15 cellular contexts compared by ENCODE assay signal in genomic region chr13:75871059-75871458, GRCh38.
DNase-seq lines count a peak whose midpoint lies in the region; ATAC-seq, FAIRE-seq and TF ChIP-seq lines count a peak whose summit lies in the region.
"Had no signal": no experiment of that assay in that cellular context is flagged by ENCODE, and none has a peak within 500 bp of the region (broad histone marks: within the 10 kb centered on the region; RNA-seq: fewer than 3 reads in every experiment).

No MANE protein-coding gene starts in this region.

- no peaks in the 10 kb centered on the region for H3K27me3 Mint-ChIP-seq in GM23338 (ENCODE audit: insufficient read depth, low read depth, poor library complexity)

- H3K9me3 ChIP-seq in A549 (no peaks in the 10 kb centered on the region), lower lobe of right lung (no peaks in the 10 kb centered on the region)
- H3K9me3 ChIP-seq: BLaER1 treated with 17β-estradiol and CSF1 and Interleukin-3, amounts not matched to agents 10 nM and 100 nM had no signal

- H4K20me1 ChIP-seq in GM23338 (replicated peaks; ENCODE audit: insufficient read depth) = no peaks in the 10 kb centered on the region
- H4K20me1 ChIP-seq: BLaER1 treated with 17β-estradiol and CSF1 and Interleukin-3, amounts not matched to agents 10 nM and 100 nM had no signal

- H3K36me3 ChIP-seq in GM23338 (ENCODE audit: insufficient read depth) (no peaks in the 10 kb centered on the region), brain microvascular endothelial cell (replicated peaks) (no peaks in the 10 kb centered on the region), lower lobe of right lung (no peaks in the 10 kb centered on the region)
- H3K36me3 ChIP-seq: BLaER1 treated with 17β-estradiol and CSF1 and Interleukin-3, amounts not matched to agents 10 nM and 100 nM had no signal

- H2AFZ ChIP-seq in GM23338 = peak overlapping the region; percentile 92

- peak overlapping the region in 1 of 2 experiments; percentile 80; a peak in 2 of 6 replicates for H3K27ac ChIP-seq in A549
- no peak overlapping the region for H3K27ac ChIP-seq in GM23338 (ENCODE audit: low read depth)
- H3K27ac ChIP-seq in brain microvascular endothelial cell = no peak overlapping the region
- H3K27ac ChIP-seq in lower lobe of right lung = no peak overlapping the region
- H3K27ac ChIP-seq: BLaER1 treated with 17β-estradiol and CSF1 and Interleukin-3, amounts not matched to agents 10 nM and 100 nM; SK-N-MC had no signal

- CTCF ChIA-PET in A549 (lab: Yijun Ruan, JAX) = interaction anchor here (0.7 to 4.6 kb wide), 20 partner anchors 10 to 1079 kb away, joined by 3 to 42 read pairs (median 5); no protein-coding TSS in a partner anchor

- intact Hi-C loops in lower lobe of right lung (cut with DNase I) = loop anchor here (5.0 to 10.0 kb wide), 2 partner anchors 601 to 1034 kb away; no protein-coding TSS in a partner anchor

- H3K4me1 ChIP-seq in A549 = no peaks in the 10 kb centered on the region
- peaks cover 25% of the 10 kb centered on the region for H3K4me1 ChIP-seq in GM23338 (ENCODE audit: insufficient read depth)
- peaks cover 6% of the 10 kb centered on the region for H3K4me1 ChIP-seq in lower lobe of right lung

- no peak for TF ChIP-seq EP300 in A549 (IDR thresholded peaks at IDR 0.05)

- H3K9me2 ChIP-seq in GM23338 (ENCODE audit: insufficient read depth) = no peaks in the 10 kb centered on the region

- no peak for TF ChIP-seq RAD21 in A549 (conservative IDR thresholded peaks at IDR 0.05 in 1 of 2, IDR thresholded peaks at IDR 0.05 in 1 of 2)

- peaks cover 26% of the 10 kb centered on the region for H3K4me1 Mint-ChIP-seq in GM23338

- ATAC-seq in A549 (no peak), GM23338 (no peak), lower lobe of right lung (peak in 1 of 2 donors; percentile 17), GM21447 (IDR thresholded peaks at IDR 0.05; ENCODE audit: unreplicated experiment) (no peak), GM19035 (IDR thresholded peaks at IDR 0.05; ENCODE audit: unreplicated experiment) (no peak), HG02588 (IDR thresholded peaks at IDR 0.05; ENCODE audit: unreplicated experiment) (no peak)

- no peak overlapping the region for H3K27ac Mint-ChIP-seq in GM23338
- H3K27ac Mint-ChIP-seq: activated CD4-positive, alpha-beta T cell treated with anti-CD3 and anti-CD28 coated beads for 36 hours had no signal

- no peak for TF ChIP-seq POLR2A in A549 (IDR thresholded peaks at IDR 0.05; ENCODE audit: low read length)

- no peaks in the 10 kb centered on the region for H3F3A ChIP-seq in GM23338 (replicated peaks; ENCODE audit: low read depth)

- H3K4me2 ChIP-seq in A549 = peak overlapping the region; percentile 59
- H3K4me2 ChIP-seq in GM23338 = no peak overlapping the region
- H3K4me2 ChIP-seq: BLaER1 treated with 17β-estradiol and CSF1 and Interleukin-3, amounts not matched to agents 10 nM and 100 nM had no signal

- DNase-seq in A549 (ENCODE audit: low read depth in 1 of 2, low spot score in 1 of 2) = no peak
- no peak for DNase-seq in GM23338 (ENCODE audit: low spot score)
- no peak for DNase-seq in brain microvascular endothelial cell
- no peak for DNase-seq in lower lobe of right lung
- DNase-seq in activated gamma-delta T cell (lab: John Stamatoyannopoulos, UW) = no peak
- DNase-seq: H9, MV-4-11, NCI-H524 treated with DMSO at 0.1 percent for 48 hours had no signal

- no peak for FAIRE-seq in A549 (lab: Jason Lieb, UNC)
- FAIRE-seq: HTR-8/SVneo had no signal

- H3K4me3 Mint-ChIP-seq in GM23338 = no peak overlapping the region
- H3K4me3 Mint-ChIP-seq: activated CD4-positive, alpha-beta T cell treated with anti-CD3 and anti-CD28 coated beads for 36 hours; H9 had no signal

- in situ Hi-C loops in brain microvascular endothelial cell (cut with HindIII; ENCODE audit: low pct_ligation_motif_present, low sequenced_read_pairs) = loop anchor here (25.0 kb wide), 1 partner anchor 1041 kb away; no protein-coding TSS in a partner anchor

- WGBS in A549 (ENCODE audit: missing lambda C conversion rate) = 37% methylated on average over 6 of the region's 6 CpGs

- no peak for TF ChIP-seq CTCF in A549 (IDR thresholded peaks at IDR 0.05)
- no peak for TF ChIP-seq CTCF in GM23338 (conservative IDR thresholded peaks at IDR 0.05; ENCODE audit: low read depth in 2 of 2)
- TF ChIP-seq CTCF in brain microvascular endothelial cell (IDR thresholded peaks at IDR 0.05; ENCODE audit: low read depth, low read length, missing control alignments) = no peak
- TF ChIP-seq CTCF in lower lobe of right lung (IDR thresholded peaks at IDR 0.05) = no peak

- no peaks in the 10 kb centered on the region for H3K36me3 Mint-ChIP-seq in GM23338 (ENCODE audit: low read depth)

- H3K4me3 ChIP-seq in A549 (peak overlapping the region; percentile 41), GM23338 (no peak overlapping the region), brain microvascular endothelial cell (ENCODE audit: low read depth, low read length) (peak overlapping the region; percentile 52), lower lobe of right lung (peak overlapping the region; percentile 51)
- H3K4me3 ChIP-seq: BLaER1 treated with 17β-estradiol and CSF1 and Interleukin-3, amounts not matched to agents 10 nM and 100 nM had no signal

- H3K9me3 Mint-ChIP-seq in GM23338 = no peaks in the 10 kb centered on the region
- H3K9me3 Mint-ChIP-seq: H9 had no signal

- no peaks in the 10 kb centered on the region for H3K79me2 ChIP-seq in GM23338 (replicated peaks; ENCODE audit: insufficient read depth)

- H3K27me3 ChIP-seq in GM23338 (ENCODE audit: insufficient read depth) (no peaks in the 10 kb centered on the region), brain microvascular endothelial cell (replicated peaks) (no peaks in the 10 kb centered on the region), lower lobe of right lung (ENCODE audit: low read depth) (no peaks in the 10 kb centered on the region)
- H3K27me3 ChIP-seq: BLaER1 treated with 17β-estradiol and CSF1 and Interleukin-3, amounts not matched to agents 10 nM and 100 nM had no signal

- POLR2A ChIA-PET in A549 (lab: Yijun Ruan, JAX) = no interaction called here

TF ChIP-seq in A549, 52 proteins besides CTCF, POLR2A, EP300 and RAD21:
- TF ChIP-seq ZC3H11A (IDR thresholded peaks at IDR 0.05) (no peak), NFE2L2 (conservative IDR thresholded peaks at IDR 0.05; ENCODE audit: low read length) (no peak), ESRRA (IDR thresholded peaks at IDR 0.05; ENCODE audit: borderline replicate concordance, low read length) (no peak), CBX2 (IDR thresholded peaks at IDR 0.05; ENCODE audit: borderline replicate concordance, low read depth) (no peak), FOXS1 (CRISPR knock-in tag; IDR thresholded peaks at IDR 0.05) (no peak), NPAS2 (CRISPR knock-in tag; IDR thresholded peaks at IDR 0.05; ENCODE audit: borderline replicate concordance) (no peak)
TF ChIP-seq in A549: peak in this region for 0.

TF ChIP-seq in GM23338, 12 proteins besides CTCF, POLR2A, EP300 and RAD21 (continues in another document):
- TF ChIP-seq EZH2 (IDR thresholded peaks at IDR 0.05; ENCODE audit: low read depth, unreplicated experiment) (no peak), ETS1 (IDR thresholded peaks at IDR 0.05) (no peak), REST (IDR thresholded peaks at IDR 0.05; ENCODE audit: unreplicated experiment) (no peak), EZH2phosphoT487 (IDR thresholded peaks at IDR 0.05; ENCODE audit: unreplicated experiment) (no peak), POLR2AphosphoS5 (IDR thresholded peaks at IDR 0.05; ENCODE audit: low read depth) (no peak), JUNB (IDR thresholded peaks at IDR 0.05; ENCODE audit: unreplicated experiment) (no peak), STAT1 (IDR thresholded peaks at IDR 0.05; ENCODE audit: unreplicated experiment) (no peak)
